ENCODE assay signal across 8 cellular contexts in genomic region chr10:102054881-102055646, GRCh38. TPM values are rescaled to one million over a fixed set of nuclear protein-coding genes. Genes with fewer than 3 reads are reported as not detected.
DNase-seq lines count a peak whose midpoint lies in the region; ATAC-seq and TF ChIP-seq lines count a peak whose summit lies in the region.
"Not testable (repeated sequence)": the region's sequence is repeated elsewhere in the genome, so short reads cannot be mapped to it uniquely, and the experiment has no call there.

No MANE protein-coding gene starts in this region.

- H3K27ac ChIP-seq in WERI-Rb-1 (peak overlapping the region; percentile 94), mesodermal cell (ENCODE audit: low read depth, low read length, severe bottlenecking) (peak overlapping the region; percentile 67), gastrocnemius medialis (peak overlapping the region; percentile 84 to 98 (median 93))

- not testable (repeated sequence) for TF ChIP-seq CTCF in AG04449 (IDR thresholded peaks at IDR 0.05; ENCODE audit: insufficient read depth, low read length, missing control alignments); WERI-Rb-1 (IDR thresholded peaks at IDR 0.05; ENCODE audit: low read depth, low read length); MCF 10A (IDR thresholded peaks at IDR 0.05; ENCODE audit: unreplicated experiment); glutamatergic neuron (IDR thresholded peaks at IDR 0.05; ENCODE audit: partially characterized antibody, unreplicated experiment); gastrocnemius medialis (IDR thresholded peaks at IDR 0.05 in 4 of 5, conservative IDR thresholded peaks at IDR 0.05 in 1 of 5)

- not testable (repeated sequence) for H3K36me3 ChIP-seq in HAP-1 (replicated peaks); WERI-Rb-1; mesodermal cell (ENCODE audit: control insufficient read depth, insufficient read depth, low read length); gastrocnemius medialis

- not testable (repeated sequence) for H3K9me3 ChIP-seq in HAP-1; WERI-Rb-1 (ENCODE audit: severe bottlenecking); mesodermal cell (ENCODE audit: control insufficient read depth, low read length); gastrocnemius medialis

- ATAC-seq in gastrocnemius medialis, result peak; percentile 16 to 19

- WGBS in mesodermal cell (ENCODE audit: insufficient coverage in 2 of 2), 2 experiments, result 53 to 55% methylated on average over 10 to 15 of the region's 34 CpGs

- CTCF ChIA-PET in AG04449 (lab: Yijun Ruan, JAX), result interaction anchor here (1.0 to 10.1 kb wide), 6 partner anchors 12 to 214 kb away, joined by 3 to 72 read pairs (median 5); no protein-coding TSS in a partner anchor
- CTCF ChIA-PET in MCF 10A (lab: Yijun Ruan, JAX), result interaction anchor here (0.6 to 1.6 kb wide), 7 partner anchors 59 to 1087 kb away, joined by 3 read pairs; no protein-coding TSS in a partner anchor

- not testable (repeated sequence) for BruUV-seq in MCF 10A (replicated peaks; lab: Mats Ljungman, UMichigan)

- TF ChIP-seq POLR2A in gastrocnemius medialis (IDR thresholded peaks at IDR 0.05), result not testable (repeated sequence)

- intact Hi-C loops in MCF 10A (cut with micrococcal nuclease); gastrocnemius medialis (cut with DNase I; ENCODE audit: low total_unique reads): not testable (repeated sequence)

- H3K27ac Mint-ChIP-seq in MCF 10A (ENCODE audit: low read depth, unreplicated experiment) (peak overlapping the region; percentile 89), glutamatergic neuron (ENCODE audit: unreplicated experiment) (peak overlapping the region; percentile 98)

- H3K27me3 ChIP-seq in HAP-1 (ENCODE audit: low read depth); WERI-Rb-1 (ENCODE audit: insufficient read depth, low read depth, severe bottlenecking); gastrocnemius medialis: not testable (repeated sequence)

- not testable (repeated sequence) for H3K4me1 ChIP-seq in HAP-1; mesodermal cell (ENCODE audit: control insufficient read depth, insufficient read depth, low read length, poor library complexity, severe bottlenecking)
- H3K4me1 ChIP-seq in gastrocnemius medialis, result peaks cover 37 to 38% of the 10 kb centered on the region in 2 donors

- H3K4me1 Mint-ChIP-seq in MCF 10A (ENCODE audit: insufficient read depth, unreplicated experiment) (peaks cover 24% of the 10 kb centered on the region), glutamatergic neuron (ENCODE audit: low read depth, unreplicated experiment) (peaks cover 11% of the 10 kb centered on the region)

- peak overlapping the region; percentile 92 for H3K4me3 ChIP-seq in AG04449 (ENCODE audit: low read depth, low read length)
- peak overlapping the region; percentile 72 for H3K4me3 ChIP-seq in HAP-1
- H3K4me3 ChIP-seq in WERI-Rb-1 (ENCODE audit: low read depth, low read length), result peak overlapping the region; percentile 96
- peak overlapping the region; percentile 89 for H3K4me3 ChIP-seq in mesodermal cell (ENCODE audit: extremely low read depth, insufficient read depth, low read length, poor library complexity, severe bottlenecking)
- H3K4me3 ChIP-seq in gastrocnemius medialis, result peak overlapping the region; percentile 87 to 94 (median 92)

- H3K9me3 Mint-ChIP-seq in MCF 10A (ENCODE audit: unreplicated experiment); glutamatergic neuron (ENCODE audit: unreplicated experiment): not testable (repeated sequence)

- POLR2A ChIA-PET in AG04449 (lab: Yijun Ruan, JAX) (interaction anchor here (0.6 to 1.5 kb wide), 2 partner anchors 12 to 45 kb away, joined by 3 to 11 read pairs; no protein-coding TSS in a partner anchor), MCF 10A (lab: Yijun Ruan, JAX) (interaction anchor here (0.6 to 3.6 kb wide), 22 partner anchors 11 to 1876 kb away, joined by 3 to 19 read pairs (median 4); partner anchors contain the start of genes C10orf95, HPS6 and OGA)

- DNase-seq in AG04449 (ENCODE audit: low read depth, low spot score); HAP-1 (ENCODE audit: low spot score in 2 of 2); WERI-Rb-1; MCF 10A (ENCODE audit: unreplicated experiment); glutamatergic neuron; gastrocnemius medialis: not testable (repeated sequence)
- DNase-seq in NCI-H748 (lab: John Stamatoyannopoulos, UW; ENCODE audit: unreplicated experiment), result peak; percentile 48

- H3K27me3 Mint-ChIP-seq in MCF 10A (ENCODE audit: insufficient read depth, unreplicated experiment); glutamatergic neuron (ENCODE audit: unreplicated experiment): not testable (repeated sequence)

- not testable (repeated sequence) for H3K36me3 Mint-ChIP-seq in MCF 10A (ENCODE audit: insufficient read depth, unreplicated experiment); glutamatergic neuron (ENCODE audit: unreplicated experiment)

- in situ Hi-C loops in HAP-1 (cut with MboI; ENCODE audit: low sequenced_read_pairs); gastrocnemius medialis (cut with MboI; ENCODE audit: low sequenced_read_pairs in 4 of 4): not testable (repeated sequence)

- H3K4me3 Mint-ChIP-seq in MCF 10A (ENCODE audit: unreplicated experiment), result peak overlapping the region; percentile 92
- H3K4me3 Mint-ChIP-seq in glutamatergic neuron (ENCODE audit: unreplicated experiment), result peak overlapping the region; percentile 97

RNA-seq across cellular contexts. Expression of gene ARMH3, which starts 0.9 kb away (rescaled TPM):
- total RNA-seq in MCF 10A (2022), result 17.6 and 18.9 TPM in 2 replicates
- total RNA-seq in glutamatergic neuron (ENCODE audit: unreplicated experiment), result 48.1 TPM
- polyA plus RNA-seq in mesodermal cell (2013, experiment 1 of 2), result 11.8 TPM
- polyA plus RNA-seq in mesodermal cell (2013, experiment 2 of 2), result 10.6 TPM
- total RNA-seq in gastrocnemius medialis, result 10 to 100 TPM in 3 of 4 donors, 1 to 10 TPM in 1; 9.7 to 14.9 (median 13.4) TPM

RNA-seq across cellular contexts. Expression of gene HPS6, which starts 10.1 kb away (rescaled TPM):
- total RNA-seq in MCF 10A (2022) (15.0 and 16.6 TPM in 2 replicates), glutamatergic neuron (ENCODE audit: unreplicated experiment) (22.1 TPM), gastrocnemius medialis (10 to 100 TPM; 12.7 to 21.8 (median 19.4) TPM)
- 13.6 TPM for polyA plus RNA-seq in mesodermal cell (2013, experiment 1 of 2)
- polyA plus RNA-seq in mesodermal cell (2013, experiment 2 of 2), result 10.6 TPM
